Comparison of ENCODE assay signal across 8 cellular contexts in genomic region chr17:50707296-50708049, GRCh38. TPM values are rescaled to one million over a fixed set of nuclear protein-coding genes. Genes with fewer than 3 reads are reported as not detected.
DNase-seq lines count a peak whose midpoint lies in the region; ATAC-seq and TF ChIP-seq lines count a peak whose summit lies in the region.

TSS of gene ANKRD40 (minus strand) at chr17:50707914. CDS start at chr17:50707654, 260 bp downstream.

- peak within 1 kb of the TSS; percentile 96 for H3K4me2 ChIP-seq in OCI-LY3 (ENCODE audit: low read length)

- peak; percentile 71 for ATAC-seq in GM21528 (IDR thresholded peaks at IDR 0.05; ENCODE audit: low FRiP score, unreplicated experiment)

- peaks cover 20% of the 10 kb centered on the region for H3K4me1 ChIP-seq in OCI-LY3 (ENCODE audit: low read length)
- peaks cover 39% of the 10 kb centered on the region for H3K4me1 ChIP-seq in mononuclear cell (ENCODE audit: insufficient read depth, low read length)

- peak within 1 kb of the TSS; percentile 95 for H2AFZ ChIP-seq in OCI-LY3 (ENCODE audit: low read depth, low read length)

- H3K27ac ChIP-seq in OCI-LY3 (ENCODE audit: low read length) = peak within 1 kb of the TSS; percentile 91

- H3K9me3 ChIP-seq in OCI-LY3 (ENCODE audit: insufficient read depth, low read length) = no peaks in the 10 kb centered on the region
- no peaks in the 10 kb centered on the region for H3K9me3 ChIP-seq in mononuclear cell (ENCODE audit: low read depth, low read length)

- H3K27me3 ChIP-seq in OCI-LY3 (ENCODE audit: low read depth, low read length) = no peaks in the 10 kb centered on the region
- no peaks in the 10 kb centered on the region for H3K27me3 ChIP-seq in mononuclear cell (ENCODE audit: insufficient read depth, low read length)

- DNase-seq in DMS 273 (lab: John Stamatoyannopoulos, UW; ENCODE audit: unreplicated experiment) (peak; percentile 97), HuH-7.5 (ENCODE audit: low spot score) (peak; percentile 61), activated T-cell treated with anti-CD3 and anti-CD28 coated beads for 1 hour (ENCODE audit: low read depth) (peak; percentile 83), epidermal melanocyte (ENCODE audit: insufficient read length, low spot score) (peak; percentile 84)
- DNase-seq in stimulated activated CD8-positive, alpha-beta memory T cell treated with anti-CD3 and anti-CD28 coated beads, Interleukin-2, amount 100 ng/mL, for 48 hours (ENCODE audit: low read depth in 2 of 2) = peak; percentile 79 to 84

- H4K20me1 ChIP-seq in OCI-LY3 (ENCODE audit: insufficient read depth, low read length) = no peaks in the 10 kb centered on the region

- H3K4me3 ChIP-seq in OCI-LY3 (ENCODE audit: low read length) (peak within 1 kb of the TSS; percentile 96), mononuclear cell (ENCODE audit: low read length) (peak within 1 kb of the TSS; percentile 61)

- peaks cover 11% of the 10 kb centered on the region for H3K36me3 ChIP-seq in OCI-LY3 (replicated peaks; ENCODE audit: low read depth, low read length)

- no peak for TF ChIP-seq CTCF in OCI-LY3 (IDR thresholded peaks at IDR 0.05; ENCODE audit: low read depth, low read length)

- H3K9ac ChIP-seq in OCI-LY3 (ENCODE audit: low read length) = peak within 1 kb of the TSS; percentile 99

- H3K79me2 ChIP-seq in OCI-LY3 (ENCODE audit: low read length) = peaks cover 67% of the 10 kb centered on the region

RNA-seq across cellular contexts. Expression of gene ANKRD40, which starts in this region (rescaled TPM):
- total RNA-seq in mononuclear cell = 22.5 TPM

Comparison
In these comparisons a context has a peak if more than half of its experiments do, and no peak if none do; other contexts are left out.
1. Peak in every context shown above with its lines: DNase-seq, ATAC-seq, H3K4me3 ChIP-seq and H3K27ac ChIP-seq.